In genomic region chr12:132478433-132478803, GRCh38 we compare ENCODE assay signal across 27 cellular contexts.
"Had no signal": no experiment of that assay in that cellular context is flagged by ENCODE, and none has a peak within 500 bp of the region (broad histone marks: within the 10 kb centered on the region; RNA-seq: fewer than 3 reads in every experiment).

No MANE protein-coding gene starts in this region.

- H3K27me3 ChIP-seq: colonic mucosa, testis had no signal

- H3K36me3 ChIP-seq: colonic mucosa, esophagus squamous epithelium, heart right ventricle, tibial artery had no signal

- H3K4me1 ChIP-seq: colonic mucosa, esophagus squamous epithelium, parathyroid adenoma, testis, tibial artery had no signal

- H3K9ac ChIP-seq: parathyroid adenoma had no signal

- DNase-seq: colonic mucosa; dermis blood vessel endothelial cell; effector memory CD8-positive, alpha-beta T cell; erythroblast; esophagus squamous epithelium; foreskin melanocyte; glutamatergic neuron; heart right ventricle; hippocampal formation; kidney glomerular epithelial cell; stimulated activated CD4-positive, alpha-beta T cell treated with anti-CD3 and anti-CD28 coated beads, Interleukin-12 subunit alpha, Interleukin-12 subunit beta, amount 100 ng/mL, for 4 hours; stimulated activated CD4-positive, alpha-beta T cell treated with anti-CD3 and anti-CD28 coated beads, Interleukin-1b, Interleukin-23, amount 100 ng/mL, for 48 hours; stimulated activated CD4-positive, alpha-beta T cell treated with anti-CD3 and anti-CD28 coated beads, Interleukin-4, amount 100 ng/mL, for 1 hour; stimulated activated CD8-positive, alpha-beta memory T cell treated with anti-CD3 and anti-CD28 coated beads, Interleukin-4, amount 100 ng/mL, for 48 hours; stimulated activated naive CD8-positive, alpha-beta T cell treated with anti-CD3 and anti-CD28 coated beads, Interleukin-15, Interleukin-2, amounts not matched to agents 100 U/mL and 50 U/mL, for 24 hours; substantia nigra; testis; tibial artery had no signal

- H3K4me3 ChIP-seq: colonic mucosa, esophagus squamous epithelium, heart right ventricle, lung, smooth muscle cell, testis, tibial artery had no signal

- H3K4me2 ChIP-seq: smooth muscle cell had no signal

- H3K27me3 Mint-ChIP-seq: memory B cell had no signal

- H3K27ac Mint-ChIP-seq: natural killer cell treated with Interleukin-12 subunit alpha and Interleukin-12 subunit beta and Interleukin-15 and Interleukin-18, amount 100 ng/mL, for 72 hours; progenitor cell of endocrine pancreas; type B pancreatic cell had no signal

- H3K36me3 Mint-ChIP-seq: memory B cell, type B pancreatic cell had no signal

- H3K4me3 Mint-ChIP-seq: memory B cell; natural killer cell treated with Interleukin-12 subunit alpha and Interleukin-12 subunit beta and Interleukin-15 and Interleukin-18, amount 100 ng/mL, for 72 hours; neural crest cell; type B pancreatic cell had no signal

- ATAC-seq: effector memory CD8-positive, alpha-beta T cell; heart right ventricle; natural killer cell treated with Interleukin-12 subunit alpha and Interleukin-12 subunit beta and Interleukin-15 and Interleukin-18, amount 100 ng/mL, for 72 hours; sciatic nerve had no signal

- H3K9me3 ChIP-seq: colonic mucosa, esophagus squamous epithelium, heart right ventricle, testis, tibial artery had no signal

- H3K27ac ChIP-seq: colonic mucosa, esophagus squamous epithelium, heart right ventricle, parathyroid adenoma, testis, tibial artery had no signal

- H3K9me3 Mint-ChIP-seq: effector memory CD8-positive, alpha-beta T cell; memory B cell; natural killer cell treated with Interleukin-12 subunit alpha and Interleukin-12 subunit beta and Interleukin-15 and Interleukin-18, amount 100 ng/mL, for 72 hours; neural crest cell; type B pancreatic cell had no signal
